30 cellular contexts compared by ENCODE assay signal in the genomic region with DNA sequence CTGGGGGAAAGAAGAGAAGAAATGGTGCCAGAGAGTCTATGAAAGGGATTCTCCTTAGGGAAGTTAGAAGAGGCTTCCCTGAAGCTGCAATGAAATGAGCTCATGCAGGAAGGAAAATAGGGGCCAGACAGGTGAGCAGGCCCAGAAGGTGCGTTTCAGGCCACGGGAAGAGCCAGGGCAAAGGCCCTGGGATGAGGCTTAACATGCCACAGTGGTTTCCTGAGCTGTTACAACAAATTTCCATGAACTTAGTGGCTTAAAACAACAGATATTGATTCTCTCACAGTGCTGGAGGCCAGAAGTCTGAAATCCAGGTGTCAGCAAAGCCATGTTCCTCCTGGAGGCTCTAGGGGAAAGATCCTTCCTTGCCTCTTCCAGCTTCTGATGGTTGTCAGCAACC.
"Had no signal": no experiment of that assay in that cellular context is flagged by ENCODE, and none has a peak within 500 bp of the region (broad histone marks: within the 10 kb centered on the region; RNA-seq: fewer than 3 reads in every experiment).

No MANE protein-coding gene starts in this region.

- H3K4me1 ChIP-seq: pancreas, psoas muscle, spleen, upper lobe of right lung had no signal

- H3K4me3 ChIP-seq: pancreas, psoas muscle, skin epidermis, smooth muscle cell, spleen, thoracic aorta, thyroid gland, tibial nerve, upper lobe of right lung, vagina had no signal

- DNase-seq: naive B cell; naive thymus-derived CD8-positive, alpha-beta T cell; nephron progenitor cell; nucleus accumbens; pancreas; psoas muscle; right cardiac atrium; stimulated activated CD4-positive, alpha-beta T cell treated with anti-CD3 and anti-CD28 coated beads, Interleukin-12 subunit alpha, Interleukin-12 subunit beta, amount 100 ng/mL, for 4 hours; stimulated activated CD4-positive, alpha-beta T cell treated with anti-CD3 and anti-CD28 coated beads, Interleukin-1b, Interleukin-23, amount 100 ng/mL, for 48 hours; stimulated activated CD4-positive, alpha-beta T cell treated with anti-CD3 and anti-CD28 coated beads, Interleukin-4, amount 100 ng/mL, for 1 hour; stimulated activated CD4-positive, alpha-beta T cell treated with anti-CD3 and anti-CD28 coated beads, Interleukin-4, amount 100 ng/mL, for 4 hours; stimulated activated CD8-positive, alpha-beta memory T cell treated with anti-CD3 and anti-CD28 coated beads, Interleukin-4, amount 100 ng/mL, for 48 hours; stimulated activated naive CD4-positive, alpha-beta T cell; stimulated activated naive CD8-positive, alpha-beta T cell treated with anti-CD3 and anti-CD28 coated beads, Interleukin-15, amount 100 ng/mL, for 72 hours; stimulated activated naive CD8-positive, alpha-beta T cell treated with anti-CD3 and anti-CD28 coated beads, Interleukin-15, Interleukin-2, amounts not matched to agents 100 U/mL and 50 U/mL, for 24 hours; thyroid gland; upper lobe of right lung had no signal

- H3K27me3 ChIP-seq: neutrophil, thyroid gland, tibial nerve, upper lobe of right lung, vagina had no signal

- H3K4me1 Mint-ChIP-seq: naive B cell; naive thymus-derived CD8-positive, alpha-beta T cell; stimulated activated memory B cell treated with anti-CD40 and anti-IgM and Interleukin-4, amounts not matched to agents 10 μg/mL and 1 μg/mL and 100 μg/mL, for 72 hours; stimulated activated naive CD8-positive, alpha-beta T cell treated with anti-CD3 and anti-CD28 coated beads, Interleukin-15, amount 100 ng/mL, for 72 hours had no signal

- H3K27ac Mint-ChIP-seq: naive B cell; naive thymus-derived CD8-positive, alpha-beta T cell; natural killer cell treated with Interleukin-12 subunit alpha and Interleukin-12 subunit beta and Interleukin-15 and Interleukin-18, amount 100 ng/mL, for 72 hours; nephron progenitor cell; progenitor cell of endocrine pancreas; stimulated activated memory B cell treated with anti-CD40 and anti-IgM and Interleukin-4, amounts not matched to agents 10 μg/mL and 1 μg/mL and 100 μg/mL, for 72 hours; stimulated activated naive CD8-positive, alpha-beta T cell treated with anti-CD3 and anti-CD28 coated beads, Interleukin-15, amount 100 ng/mL, for 72 hours; type B pancreatic cell had no signal

- H3K4me2 ChIP-seq: smooth muscle cell had no signal

- H3K36me3 Mint-ChIP-seq: naive thymus-derived CD8-positive, alpha-beta T cell; natural killer cell treated with Interleukin-12 subunit alpha and Interleukin-12 subunit beta and Interleukin-15 and Interleukin-18, amount 100 ng/mL, for 72 hours; stimulated activated memory B cell treated with anti-CD40 and anti-IgM and Interleukin-4, amounts not matched to agents 10 μg/mL and 1 μg/mL and 100 μg/mL, for 72 hours; type B pancreatic cell had no signal

- H3K27ac ChIP-seq: neutrophil, pancreas, psoas muscle, skin epidermis, spleen, thoracic aorta, thyroid gland, tibial nerve, upper lobe of right lung, vagina had no signal

- H3K4me3 Mint-ChIP-seq: naive B cell; naive thymus-derived CD8-positive, alpha-beta T cell; natural killer cell treated with Interleukin-12 subunit alpha and Interleukin-12 subunit beta and Interleukin-15 and Interleukin-18, amount 100 ng/mL, for 72 hours; nephron progenitor cell; neural crest cell; stimulated activated memory B cell treated with anti-CD40 and anti-IgM and Interleukin-4, amounts not matched to agents 10 μg/mL and 1 μg/mL and 100 μg/mL, for 72 hours; stimulated activated naive CD8-positive, alpha-beta T cell treated with anti-CD3 and anti-CD28 coated beads, Interleukin-15, amount 100 ng/mL, for 72 hours; type B pancreatic cell had no signal

- H3K9me3 Mint-ChIP-seq: natural killer cell treated with Interleukin-12 subunit alpha and Interleukin-12 subunit beta and Interleukin-15 and Interleukin-18, amount 100 ng/mL, for 72 hours had no signal

- H3K36me3 ChIP-seq: neutrophil, pancreas, spleen, thoracic aorta, thyroid gland, tibial nerve, upper lobe of right lung, vagina had no signal

- H3K9me3 ChIP-seq: neutrophil, pancreas, psoas muscle, thyroid gland, upper lobe of right lung, vagina had no signal

- ATAC-seq: naive thymus-derived CD8-positive, alpha-beta T cell; natural killer cell treated with Interleukin-12 subunit alpha and Interleukin-12 subunit beta and Interleukin-15 and Interleukin-18, amount 100 ng/mL, for 72 hours; pancreas; psoas muscle; right cardiac atrium; sciatic nerve; stimulated activated memory B cell treated with anti-CD40 and anti-IgM and Interleukin-4, amounts not matched to agents 10 μg/mL and 1 μg/mL and 100 μg/mL, for 72 hours; stimulated activated naive CD8-positive, alpha-beta T cell treated with anti-CD3 and anti-CD28 coated beads, Interleukin-15, amount 100 ng/mL, for 72 hours; stimulated activated naive CD8-positive, alpha-beta T cell treated with anti-CD3 and anti-CD28 coated beads, Interleukin-15, Interleukin-2, amounts not matched to agents 100 U/mL and 50 U/mL, for 24 hours; upper lobe of right lung had no signal

- H3K27me3 Mint-ChIP-seq: stimulated activated memory B cell treated with anti-CD40 and anti-IgM and Interleukin-4, amounts not matched to agents 10 μg/mL and 1 μg/mL and 100 μg/mL, for 72 hours had no signal
